8 cellular contexts compared by ENCODE assay signal in the genomic region with DNA sequence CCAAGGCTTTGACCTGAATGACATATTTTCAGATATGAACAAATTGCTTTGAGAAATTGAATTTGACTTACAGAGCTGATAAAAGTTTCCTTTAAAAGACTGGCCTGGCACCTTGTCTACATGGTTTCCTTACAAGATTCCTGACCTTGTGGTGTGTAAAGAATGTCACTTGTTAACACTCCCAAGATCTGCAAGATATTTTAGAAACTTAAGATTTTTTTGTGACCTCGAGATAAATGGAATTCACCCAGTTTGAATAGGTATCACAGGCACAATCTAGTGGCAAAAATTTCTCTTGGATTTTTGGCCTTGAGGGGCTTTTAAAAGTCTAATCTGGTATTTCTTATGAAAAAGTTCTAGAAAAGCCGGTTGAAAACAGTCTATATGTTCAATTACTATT.
"Had no signal": no experiment of that assay in that cellular context is flagged by ENCODE, and none has a peak within 500 bp of the region (broad histone marks: within the 10 kb centered on the region; RNA-seq: fewer than 3 reads in every experiment).

No MANE protein-coding gene starts in this region.

- DNase-seq: GM23248, GOT3, H7, H9, HCEC 1CT, HFFc6 had no signal

- H3K4me3 Mint-ChIP-seq: GM23338, H9, HFFc6 had no signal

- H3K36me3 ChIP-seq: HAP-1 had no signal

- H3K27ac Mint-ChIP-seq: GM23338, H9, HFFc6 had no signal

- H3K9ac ChIP-seq: GM23248 had no signal

- H3K27ac ChIP-seq: GM23248 had no signal

- H3K4me3 ChIP-seq: GM23248, GM23338, HAP-1 had no signal

- H3K4me2 ChIP-seq: GM23338 had no signal

- H2AFZ ChIP-seq: GM23248 had no signal

- H3K9me3 ChIP-seq: HAP-1 had no signal
